Comparison of ENCODE assay signal across 1 cellular context in the genomic region with DNA sequence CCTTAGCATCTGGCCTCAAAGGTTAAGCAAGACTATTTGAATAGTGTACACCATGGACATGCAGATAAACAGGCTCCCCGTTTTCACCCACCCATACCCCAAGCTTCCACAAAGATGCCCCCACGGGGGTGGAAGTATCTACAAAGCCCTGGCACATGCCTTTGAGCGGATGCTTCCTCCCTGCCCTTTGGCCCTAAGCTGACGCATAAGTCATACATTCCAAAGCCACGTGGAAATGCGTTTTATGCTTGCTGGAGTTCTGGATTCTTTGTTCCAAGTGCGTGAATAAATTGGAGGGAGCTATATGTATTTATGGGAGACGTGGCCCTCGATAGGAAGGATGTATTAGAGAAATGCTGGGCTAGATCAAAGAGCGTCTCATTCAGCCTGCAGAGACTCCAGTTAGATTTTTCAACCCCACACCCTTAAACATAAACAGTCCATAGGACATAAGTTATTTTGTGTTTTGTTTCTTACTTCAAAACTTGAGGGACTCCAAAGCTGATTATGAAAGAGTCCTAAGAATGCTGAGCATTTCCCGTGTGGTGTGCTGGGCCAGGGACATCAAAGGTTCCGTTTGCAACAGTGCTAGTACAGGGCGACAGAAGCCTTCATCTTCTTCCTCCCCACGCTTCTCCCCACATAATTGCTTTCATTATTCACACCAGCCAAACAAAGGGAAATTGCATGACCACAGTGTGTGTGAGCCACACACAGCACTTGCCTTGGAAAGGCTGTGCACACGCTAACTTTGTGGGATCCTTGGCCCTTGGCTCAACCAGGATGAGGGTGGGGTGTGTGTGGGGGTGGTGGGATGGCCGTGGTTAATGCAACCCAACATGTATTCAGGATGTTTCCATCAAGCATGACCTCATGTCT.
A peak's percentile ranks its signal among the peaks of the same experiment; 100 is the strongest.
TF ChIP-seq lines count a peak whose summit lies in the region.

No MANE protein-coding gene starts in this region.

TF ChIP-seq in HepG2, 621 proteins besides CTCF, POLR2A, EP300 and RAD21 (continued from another document and continues in another):
- TF ChIP-seq TBL1XR1 (IDR thresholded peaks at IDR 0.05; ENCODE audit: borderline replicate concordance, low read length, partially characterized antibody) (peak; percentile 81), SMAD9 (CRISPR knock-in tag; IDR thresholded peaks at IDR 0.05) (peak; percentile 14; the same call in 1 of the 2 replicates), MAFK (conservative IDR thresholded peaks at IDR 0.05 in 1 of 2, IDR thresholded peaks at IDR 0.05 in 1 of 2; ENCODE audit: low read length in 2 of 2) (0 out of 4 replicates have a peak, but pooled peaks of 1 of the 2 experiments have one; percentile 10), PRPF4 (IDR thresholded peaks at IDR 0.05; ENCODE audit: low read depth, low read length, poor library complexity, severe bottlenecking) (no peak), SRSF4 (IDR thresholded peaks at IDR 0.05; ENCODE audit: low read depth, low read length, poor library complexity, severe bottlenecking) (no peak), RBFOX2 (IDR thresholded peaks at IDR 0.05; ENCODE audit: low read depth, low read length) (no peak; the same call in 1 of the 2 replicates), RNF2 (conservative IDR thresholded peaks at IDR 0.05; ENCODE audit: low read depth) (peak; percentile 94), KLF11 (CRISPR knock-in tag; IDR thresholded peaks at IDR 0.05) (peak; percentile 88), REXO4 (CRISPR knock-in tag; IDR thresholded peaks at IDR 0.05; ENCODE audit: borderline replicate concordance) (no peak; the same call in 1 of the 2 replicates), HOXA3 (CRISPR knock-in tag; IDR thresholded peaks at IDR 0.05) (peak; percentile 82), ZSCAN20 (CRISPR knock-in tag; IDR thresholded peaks at IDR 0.05; ENCODE audit: borderline replicate concordance) (no peak), SP5 (CRISPR knock-in tag; IDR thresholded peaks at IDR 0.05; ENCODE audit: borderline replicate concordance, low read depth) (peak; percentile 68), FOXP1 (IDR thresholded peaks at IDR 0.05) (peak; percentile 16), FOXP1 (CRISPR knock-in tag; IDR thresholded peaks at IDR 0.05) (peak; percentile 95), ZNF101 (CRISPR knock-in tag; IDR thresholded peaks at IDR 0.05; ENCODE audit: borderline replicate concordance, low read depth) (0 out of 2 replicates have a peak, but pooled peaks have one; percentile 64), EHMT2 (IDR thresholded peaks at IDR 0.05; ENCODE audit: borderline replicate concordance, low read depth, low read length) (peak; percentile 84), HDAC1 (CRISPR knock-in tag; IDR thresholded peaks at IDR 0.05) (peak; percentile 73), TEAD2 (CRISPR knock-in tag; IDR thresholded peaks at IDR 0.05) (peak; percentile 73; the same call in 1 of the 2 replicates), CHD2 (IDR thresholded peaks at IDR 0.05; ENCODE audit: low read depth, low read length) (peak; percentile 40; the same call in 1 of the 2 replicates), ZNF616 (CRISPR knock-in tag; IDR thresholded peaks at IDR 0.05; ENCODE audit: low read depth) (no peak; the same call in 1 of the 2 replicates), NR2C2 (CRISPR knock-in tag; IDR thresholded peaks at IDR 0.05; ENCODE audit: borderline replicate concordance) (peak; percentile 91), MED13 (CRISPR knock-in tag; IDR thresholded peaks at IDR 0.05) (peak; percentile 89)
- TF ChIP-seq, protein P1, sequence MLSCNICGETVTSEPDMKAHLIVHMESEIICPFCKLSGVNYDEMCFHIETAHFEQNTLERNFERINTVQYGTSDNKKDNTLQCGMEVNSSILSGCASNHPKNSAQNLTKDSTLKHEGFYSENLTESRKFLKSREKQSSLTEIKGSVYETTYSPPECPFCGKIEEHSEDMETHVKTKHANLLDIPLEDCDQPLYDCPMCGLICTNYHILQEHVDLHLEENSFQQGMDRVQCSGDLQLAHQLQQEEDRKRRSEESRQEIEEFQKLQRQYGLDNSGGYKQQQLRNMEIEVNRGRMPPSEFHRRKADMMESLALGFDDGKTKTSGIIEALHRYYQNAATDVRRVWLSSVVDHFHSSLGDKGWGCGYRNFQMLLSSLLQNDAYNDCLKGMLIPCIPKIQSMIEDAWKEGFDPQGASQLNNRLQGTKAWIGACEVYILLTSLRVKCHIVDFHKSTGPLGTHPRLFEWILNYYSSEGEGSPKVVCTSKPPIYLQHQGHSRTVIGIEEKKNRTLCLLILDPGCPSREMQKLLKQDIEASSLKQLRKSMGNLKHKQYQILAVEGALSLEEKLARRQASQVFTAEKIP (CRISPR knock-in tag; IDR thresholded peaks at IDR 0.05; ENCODE audit: borderline replicate concordance) = no peak
- TF ChIP-seq, protein P2, sequence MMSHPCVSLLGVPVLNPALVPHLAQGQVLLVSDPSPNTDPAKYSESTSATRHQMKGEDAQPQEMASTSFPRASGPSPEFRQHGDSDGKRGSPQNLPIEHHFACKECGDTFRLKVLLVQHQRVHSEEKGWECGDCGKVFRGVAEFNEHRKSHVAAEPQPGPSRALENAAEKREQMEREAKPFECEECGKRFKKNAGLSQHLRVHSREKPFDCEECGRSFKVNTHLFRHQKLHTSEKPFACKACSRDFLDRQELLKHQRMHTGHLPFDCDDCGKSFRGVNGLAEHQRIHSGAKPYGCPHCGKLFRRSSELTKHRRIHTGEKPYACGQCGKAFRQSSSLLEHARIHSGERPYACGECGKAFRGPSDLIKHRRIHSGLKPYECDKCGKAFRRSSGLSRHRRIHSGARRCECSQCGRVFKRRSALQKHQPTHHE (CRISPR knock-in tag; IDR thresholded peaks at IDR 0.05; ENCODE audit: borderline replicate concordance) = peak; percentile 77; the same call in 1 of the 2 replicates
- TF ChIP-seq, protein P3, sequence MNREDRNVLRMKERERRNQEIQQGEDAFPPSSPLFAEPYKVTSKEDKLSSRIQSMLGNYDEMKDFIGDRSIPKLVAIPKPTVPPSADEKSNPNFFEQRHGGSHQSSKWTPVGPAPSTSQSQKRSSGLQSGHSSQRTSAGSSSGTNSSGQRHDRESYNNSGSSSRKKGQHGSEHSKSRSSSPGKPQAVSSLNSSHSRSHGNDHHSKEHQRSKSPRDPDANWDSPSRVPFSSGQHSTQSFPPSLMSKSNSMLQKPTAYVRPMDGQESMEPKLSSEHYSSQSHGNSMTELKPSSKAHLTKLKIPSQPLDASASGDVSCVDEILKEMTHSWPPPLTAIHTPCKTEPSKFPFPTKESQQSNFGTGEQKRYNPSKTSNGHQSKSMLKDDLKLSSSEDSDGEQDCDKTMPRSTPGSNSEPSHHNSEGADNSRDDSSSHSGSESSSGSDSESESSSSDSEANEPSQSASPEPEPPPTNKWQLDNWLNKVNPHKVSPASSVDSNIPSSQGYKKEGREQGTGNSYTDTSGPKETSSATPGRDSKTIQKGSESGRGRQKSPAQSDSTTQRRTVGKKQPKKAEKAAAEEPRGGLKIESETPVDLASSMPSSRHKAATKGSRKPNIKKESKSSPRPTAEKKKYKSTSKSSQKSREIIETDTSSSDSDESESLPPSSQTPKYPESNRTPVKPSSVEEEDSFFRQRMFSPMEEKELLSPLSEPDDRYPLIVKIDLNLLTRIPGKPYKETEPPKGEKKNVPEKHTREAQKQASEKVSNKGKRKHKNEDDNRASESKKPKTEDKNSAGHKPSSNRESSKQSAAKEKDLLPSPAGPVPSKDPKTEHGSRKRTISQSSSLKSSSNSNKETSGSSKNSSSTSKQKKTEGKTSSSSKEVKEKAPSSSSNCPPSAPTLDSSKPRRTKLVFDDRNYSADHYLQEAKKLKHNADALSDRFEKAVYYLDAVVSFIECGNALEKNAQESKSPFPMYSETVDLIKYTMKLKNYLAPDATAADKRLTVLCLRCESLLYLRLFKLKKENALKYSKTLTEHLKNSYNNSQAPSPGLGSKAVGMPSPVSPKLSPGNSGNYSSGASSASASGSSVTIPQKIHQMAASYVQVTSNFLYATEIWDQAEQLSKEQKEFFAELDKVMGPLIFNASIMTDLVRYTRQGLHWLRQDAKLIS (CRISPR knock-in tag; IDR thresholded peaks at IDR 0.05) = peak; percentile 75
- TF ChIP-seq, protein P4, sequence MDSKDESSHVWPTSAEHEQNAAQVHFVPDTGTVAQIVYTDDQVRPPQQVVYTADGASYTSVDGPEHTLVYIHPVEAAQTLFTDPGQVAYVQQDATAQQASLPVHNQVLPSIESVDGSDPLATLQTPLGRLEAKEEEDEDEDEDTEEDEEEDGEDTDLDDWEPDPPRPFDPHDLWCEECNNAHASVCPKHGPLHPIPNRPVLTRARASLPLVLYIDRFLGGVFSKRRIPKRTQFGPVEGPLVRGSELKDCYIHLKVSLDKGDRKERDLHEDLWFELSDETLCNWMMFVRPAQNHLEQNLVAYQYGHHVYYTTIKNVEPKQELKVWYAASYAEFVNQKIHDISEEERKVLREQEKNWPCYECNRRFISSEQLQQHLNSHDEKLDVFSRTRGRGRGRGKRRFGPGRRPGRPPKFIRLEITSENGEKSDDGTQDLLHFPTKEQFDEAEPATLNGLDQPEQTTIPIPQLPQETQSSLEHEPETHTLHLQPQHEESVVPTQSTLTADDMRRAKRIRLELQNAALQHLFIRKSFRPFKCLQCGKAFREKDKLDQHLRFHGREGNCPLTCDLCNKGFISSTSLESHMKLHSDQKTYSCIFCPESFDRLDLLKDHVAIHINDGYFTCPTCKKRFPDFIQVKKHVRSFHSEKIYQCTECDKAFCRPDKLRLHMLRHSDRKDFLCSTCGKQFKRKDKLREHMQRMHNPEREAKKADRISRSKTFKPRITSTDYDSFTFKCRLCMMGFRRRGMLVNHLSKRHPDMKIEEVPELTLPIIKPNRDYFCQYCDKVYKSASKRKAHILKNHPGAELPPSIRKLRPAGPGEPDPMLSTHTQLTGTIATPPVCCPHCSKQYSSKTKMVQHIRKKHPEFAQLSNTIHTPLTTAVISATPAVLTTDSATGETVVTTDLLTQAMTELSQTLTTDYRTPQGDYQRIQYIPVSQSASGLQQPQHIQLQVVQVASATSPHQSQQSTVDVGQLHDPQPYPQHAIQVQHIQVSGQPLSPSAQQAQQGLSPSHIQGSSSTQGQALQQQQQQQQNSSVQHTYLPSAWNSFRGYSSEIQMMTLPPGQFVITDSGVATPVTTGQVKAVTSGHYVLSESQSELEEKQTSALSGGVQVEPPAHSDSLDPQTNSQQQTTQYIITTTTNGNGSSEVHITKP (CRISPR knock-in tag; IDR thresholded peaks at IDR 0.05; ENCODE audit: low read depth) = peak; percentile 35
- TF ChIP-seq, protein P5, sequence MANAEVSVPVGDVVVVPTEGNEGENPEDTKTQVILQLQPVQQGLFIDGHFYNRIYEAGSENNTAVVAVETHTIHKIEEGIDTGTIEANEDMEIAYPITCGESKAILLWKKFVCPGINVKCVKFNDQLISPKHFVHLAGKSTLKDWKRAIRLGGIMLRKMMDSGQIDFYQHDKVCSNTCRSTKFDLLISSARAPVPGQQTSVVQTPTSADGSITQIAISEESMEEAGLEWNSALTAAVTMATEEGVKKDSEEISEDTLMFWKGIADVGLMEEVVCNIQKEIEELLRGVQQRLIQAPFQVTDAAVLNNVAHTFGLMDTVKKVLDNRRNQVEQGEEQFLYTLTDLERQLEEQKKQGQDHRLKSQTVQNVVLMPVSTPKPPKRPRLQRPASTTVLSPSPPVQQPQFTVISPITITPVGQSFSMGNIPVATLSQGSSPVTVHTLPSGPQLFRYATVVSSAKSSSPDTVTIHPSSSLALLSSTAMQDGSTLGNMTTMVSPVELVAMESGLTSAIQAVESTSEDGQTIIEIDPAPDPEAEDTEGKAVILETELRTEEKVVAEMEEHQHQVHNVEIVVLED (CRISPR knock-in tag; IDR thresholded peaks at IDR 0.05; ENCODE audit: borderline replicate concordance) = peak; percentile 52; the same call in 1 of the 2 replicates
- TF ChIP-seq, protein P6, sequence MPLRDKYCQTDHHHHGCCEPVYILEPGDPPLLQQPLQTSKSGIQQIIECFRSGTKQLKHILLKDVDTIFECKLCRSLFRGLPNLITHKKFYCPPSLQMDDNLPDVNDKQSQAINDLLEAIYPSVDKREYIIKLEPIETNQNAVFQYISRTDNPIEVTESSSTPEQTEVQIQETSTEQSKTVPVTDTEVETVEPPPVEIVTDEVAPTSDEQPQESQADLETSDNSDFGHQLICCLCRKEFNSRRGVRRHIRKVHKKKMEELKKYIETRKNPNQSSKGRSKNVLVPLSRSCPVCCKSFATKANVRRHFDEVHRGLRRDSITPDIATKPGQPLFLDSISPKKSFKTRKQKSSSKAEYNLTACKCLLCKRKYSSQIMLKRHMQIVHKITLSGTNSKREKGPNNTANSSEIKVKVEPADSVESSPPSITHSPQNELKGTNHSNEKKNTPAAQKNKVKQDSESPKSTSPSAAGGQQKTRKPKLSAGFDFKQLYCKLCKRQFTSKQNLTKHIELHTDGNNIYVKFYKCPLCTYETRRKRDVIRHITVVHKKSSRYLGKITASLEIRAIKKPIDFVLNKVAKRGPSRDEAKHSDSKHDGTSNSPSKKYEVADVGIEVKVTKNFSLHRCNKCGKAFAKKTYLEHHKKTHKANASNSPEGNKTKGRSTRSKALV (CRISPR knock-in tag; IDR thresholded peaks at IDR 0.05) = peak; percentile 62; the same call in 1 of the 2 replicates
- TF ChIP-seq, protein P7, sequence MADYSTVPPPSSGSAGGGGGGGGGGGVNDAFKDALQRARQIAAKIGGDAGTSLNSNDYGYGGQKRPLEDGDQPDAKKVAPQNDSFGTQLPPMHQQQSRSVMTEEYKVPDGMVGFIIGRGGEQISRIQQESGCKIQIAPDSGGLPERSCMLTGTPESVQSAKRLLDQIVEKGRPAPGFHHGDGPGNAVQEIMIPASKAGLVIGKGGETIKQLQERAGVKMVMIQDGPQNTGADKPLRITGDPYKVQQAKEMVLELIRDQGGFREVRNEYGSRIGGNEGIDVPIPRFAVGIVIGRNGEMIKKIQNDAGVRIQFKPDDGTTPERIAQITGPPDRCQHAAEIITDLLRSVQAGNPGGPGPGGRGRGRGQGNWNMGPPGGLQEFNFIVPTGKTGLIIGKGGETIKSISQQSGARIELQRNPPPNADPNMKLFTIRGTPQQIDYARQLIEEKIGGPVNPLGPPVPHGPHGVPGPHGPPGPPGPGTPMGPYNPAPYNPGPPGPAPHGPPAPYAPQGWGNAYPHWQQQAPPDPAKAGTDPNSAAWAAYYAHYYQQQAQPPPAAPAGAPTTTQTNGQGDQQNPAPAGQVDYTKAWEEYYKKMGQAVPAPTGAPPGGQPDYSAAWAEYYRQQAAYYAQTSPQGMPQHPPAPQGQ (CRISPR knock-in tag; IDR thresholded peaks at IDR 0.05; ENCODE audit: borderline replicate concordance) = peak; percentile 25; the same call in 1 of the 2 replicates
- TF ChIP-seq, protein P8, sequence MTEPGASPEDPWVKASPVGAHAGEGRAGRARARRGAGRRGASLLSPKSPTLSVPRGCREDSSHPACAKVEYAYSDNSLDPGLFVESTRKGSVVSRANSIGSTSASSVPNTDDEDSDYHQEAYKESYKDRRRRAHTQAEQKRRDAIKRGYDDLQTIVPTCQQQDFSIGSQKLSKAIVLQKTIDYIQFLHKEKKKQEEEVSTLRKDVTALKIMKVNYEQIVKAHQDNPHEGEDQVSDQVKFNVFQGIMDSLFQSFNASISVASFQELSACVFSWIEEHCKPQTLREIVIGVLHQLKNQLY (CRISPR knock-in tag; IDR thresholded peaks at IDR 0.05) = peak; percentile 96
- TF ChIP-seq, protein P9, sequence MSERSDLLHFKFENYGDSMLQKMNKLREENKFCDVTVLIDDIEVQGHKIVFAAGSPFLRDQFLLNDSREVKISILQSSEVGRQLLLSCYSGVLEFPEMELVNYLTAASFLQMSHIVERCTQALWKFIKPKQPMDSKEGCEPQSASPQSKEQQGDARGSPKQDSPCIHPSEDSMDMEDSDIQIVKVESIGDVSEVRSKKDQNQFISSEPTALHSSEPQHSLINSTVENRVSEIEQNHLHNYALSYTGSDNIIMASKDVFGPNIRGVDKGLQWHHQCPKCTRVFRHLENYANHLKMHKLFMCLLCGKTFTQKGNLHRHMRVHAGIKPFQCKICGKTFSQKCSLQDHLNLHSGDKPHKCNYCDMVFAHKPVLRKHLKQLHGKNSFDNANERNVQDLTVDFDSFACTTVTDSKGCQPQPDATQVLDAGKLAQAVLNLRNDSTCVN (CRISPR knock-in tag; IDR thresholded peaks at IDR 0.05; ENCODE audit: borderline replicate concordance) = peak; percentile 95
- TF ChIP-seq, protein P10, sequence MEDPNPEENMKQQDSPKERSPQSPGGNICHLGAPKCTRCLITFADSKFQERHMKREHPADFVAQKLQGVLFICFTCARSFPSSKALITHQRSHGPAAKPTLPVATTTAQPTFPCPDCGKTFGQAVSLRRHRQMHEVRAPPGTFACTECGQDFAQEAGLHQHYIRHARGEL (CRISPR knock-in tag; IDR thresholded peaks at IDR 0.05) = 0 out of 2 replicates have a peak, but pooled peaks have one; percentile 42
